8 cellular contexts compared by ENCODE assay signal in genomic region chr14:76947078-76947837, GRCh38.
A peak's percentile ranks its signal among the peaks of the same experiment; 100 is the strongest.
DNase-seq lines count a peak whose midpoint lies in the region; ATAC-seq and TF ChIP-seq lines count a peak whose summit lies in the region.

No MANE protein-coding gene starts in this region.

- peaks cover 15% of the 10 kb centered on the region for H3K4me1 ChIP-seq in right cardiac atrium (ENCODE audit: control insufficient read depth, insufficient read depth, low read length)

- peak overlapping the region; percentile 73 for H3K27ac ChIP-seq in right cardiac atrium (ENCODE audit: low read length)

- H3K4me3 ChIP-seq in right cardiac atrium (ENCODE audit: low read length) (no peak overlapping the region), retinal pigment epithelial cell (ENCODE audit: low read length) (no peak overlapping the region)

- DNase-seq in NCI-H1436 treated with DMSO at 0.1 percent for 48 hours (lab: John Stamatoyannopoulos, UW) (peak; percentile 96), T-helper 2 cell (peak; percentile 51 to 81 (median 66)), anterior cingulate cortex (lab: John Stamatoyannopoulos, UW) (peak; percentile 67 to 98 (median 93)), right cardiac atrium (peak; percentile 91 to 97 (median 96)), retinal pigment epithelial cell (ENCODE audit: low read depth) (peak; percentile 91), SW 1271 (lab: John Stamatoyannopoulos, UW) (no peak)

- WGBS in right cardiac atrium = 2% methylated on average over 28 of the region's 28 CpGs

- H3K27me3 ChIP-seq in right cardiac atrium (ENCODE audit: control insufficient read depth, insufficient read depth) = no peaks in the 10 kb centered on the region

- peak; percentile 81 for ATAC-seq in HG02763 (IDR thresholded peaks at IDR 0.05; ENCODE audit: unreplicated experiment)
- ATAC-seq in right cardiac atrium = peak; percentile 92

- intact Hi-C loops in right cardiac atrium (cut with DNase I) = no loop called here

- TF ChIP-seq CTCF in GM12873 (IDR thresholded peaks at IDR 0.05; ENCODE audit: insufficient read depth, low read depth, low read length, missing control alignments) = peak; percentile 50
- peak; percentile 50 for TF ChIP-seq CTCF in retinal pigment epithelial cell (conservative IDR thresholded peaks at IDR 0.05; ENCODE audit: low read depth, low read length)

- no peaks in the 10 kb centered on the region for H3K9me3 ChIP-seq in right cardiac atrium (ENCODE audit: control insufficient read depth, low read length)

Comparison
In these comparisons a context has a peak if more than half of its experiments do, and no peak if none do; other contexts are left out.
1. DNase-seq: peak in NCI-H1436 treated with DMSO at 0.1 percent for 48 hours (single experiment), T-helper 2 cell (5 of 5), anterior cingulate cortex (58 of 58), right cardiac atrium (3 of 3) and retinal pigment epithelial cell (single experiment); none in SW 1271 (0 of 2).